ENCODE assay signal across 10 cellular contexts in genomic region chr2:216372761-216373291, GRCh38. TPM values are rescaled to one million over a fixed set of nuclear protein-coding genes. Genes with fewer than 3 reads are reported as not detected.
DNase-seq lines count a peak whose midpoint lies in the region; ATAC-seq and TF ChIP-seq lines count a peak whose summit lies in the region.
"Had no signal": no experiment of that assay in that cellular context is flagged by ENCODE, and none has a peak within 500 bp of the region (broad histone marks: within the 10 kb centered on the region; RNA-seq: fewer than 3 reads in every experiment).

No MANE protein-coding gene starts in this region.

- H3K27me3 ChIP-seq in PC-3 (ENCODE audit: low read length) (no peaks in the 10 kb centered on the region), endocrine pancreas (ENCODE audit: control insufficient read depth, insufficient read depth, low read length) (no peaks in the 10 kb centered on the region), neural cell (ENCODE audit: insufficient read depth, low read depth, low read length) (no peaks in the 10 kb centered on the region)

- peak; percentile 21 for ATAC-seq in PC-3

- TF ChIP-seq RAD21 in neural cell (conservative IDR thresholded peaks at IDR 0.05): no peak

- TF ChIP-seq CTCF in PC-3 (conservative IDR thresholded peaks at IDR 0.05; ENCODE audit: low read depth, low read length): no peak
- TF ChIP-seq CTCF in neural cell (IDR thresholded peaks at IDR 0.05; ENCODE audit: poor library complexity, severe bottlenecking): no peak

- H3K79me2 ChIP-seq in PC-3 (ENCODE audit: low read length) (no peaks in the 10 kb centered on the region), neural cell (replicated peaks; ENCODE audit: insufficient read depth, low read length) (no peaks in the 10 kb centered on the region)

- intact Hi-C loops in PC-3 (cut with micrococcal nuclease) (loop anchor here (5.0 to 10.0 kb wide), 2 partner anchors 56 to 128 kb away; no protein-coding TSS in a partner anchor), posterior vena cava (cut with DNase I) (no loop called here)

- POLR2A ChIA-PET in PC-3 (lab: Charles Lee; ENCODE audit: unreplicated experiment): interaction anchor here (0.5 kb wide), 1 partner anchor 264 kb away, joined by 4 read pairs; the partner anchor contains the start of gene XRCC5

- H3K4me3 ChIP-seq in PC-3 (ENCODE audit: low read length) (peak overlapping the region; percentile 67), endocrine pancreas (ENCODE audit: control insufficient read depth, insufficient read depth, low read length) (peak overlapping the region; percentile 77), neural cell (ENCODE audit: low read length) (peak overlapping the region; percentile 95)

- H3K36me3 ChIP-seq in ES-I3 (ENCODE audit: insufficient read depth, low read length) (no peaks in the 10 kb centered on the region), PC-3 (ENCODE audit: low read depth, low read length) (no peaks in the 10 kb centered on the region), endocrine pancreas (ENCODE audit: control insufficient read depth, insufficient read depth, low read length) (no peaks in the 10 kb centered on the region), neural cell (ENCODE audit: insufficient read depth, low read length) (no peaks in the 10 kb centered on the region)

- no peaks in the 10 kb centered on the region for H4K20me1 ChIP-seq in PC-3 (ENCODE audit: low read length)
- no peaks in the 10 kb centered on the region for H4K20me1 ChIP-seq in neural cell (ENCODE audit: insufficient read depth)

- H3K27ac ChIP-seq in PC-3 (ENCODE audit: low read length) (peak overlapping the region; percentile 85), neural cell (ENCODE audit: low read length) (peak overlapping the region; percentile 72)

- H3K4me1 ChIP-seq in ES-I3 (ENCODE audit: insufficient read depth, low read length) (peaks cover 6% of the 10 kb centered on the region), PC-3 (ENCODE audit: insufficient read depth, low read length) (peaks cover 25% of the 10 kb centered on the region), endocrine pancreas (ENCODE audit: control insufficient read depth, insufficient read depth, low read length) (peaks cover 2% of the 10 kb centered on the region)

- DNase-seq in PC-3 (peak; percentile 74), NK-92 (lab: John Stamatoyannopoulos, UW; ENCODE audit: unreplicated experiment) (no peak), AML-193 (lab: John Stamatoyannopoulos, UW) (no peak), NCI-H1436 treated with DMSO at 0.1 percent for 48 hours (lab: John Stamatoyannopoulos, UW) (no peak), posterior vena cava (ENCODE audit: low spot score) (no peak)
- DNase-seq: NK-92 treated with Interleukin-12 subunit alpha and Interleukin-12 subunit beta, amount 100 ng/mL, for 24 hours had no signal

- H3K4me2 ChIP-seq in PC-3 (ENCODE audit: low read length) (peak overlapping the region; percentile 90), neural cell (ENCODE audit: low read length) (peak overlapping the region; percentile 84)

- H3K9me3 ChIP-seq in ES-I3 (ENCODE audit: control insufficient read depth, insufficient read depth, low read length) (no peaks in the 10 kb centered on the region), PC-3 (ENCODE audit: low read length) (no peaks in the 10 kb centered on the region), endocrine pancreas (ENCODE audit: control insufficient read depth, low read length) (no peaks in the 10 kb centered on the region), neural cell (ENCODE audit: low read length) (no peaks in the 10 kb centered on the region)

- H3F3A ChIP-seq in PC-3 (ENCODE audit: low read length, unreplicated experiment) (peaks cover 5% of the 10 kb centered on the region), neural cell (ENCODE audit: insufficient read depth, low read length, poor library complexity, severe bottlenecking) (peaks cover 4% of the 10 kb centered on the region)

- CTCF ChIA-PET in PC-3 (lab: Charles Lee): no interaction called here

- TF ChIP-seq EP300 in neural cell (conservative IDR thresholded peaks at IDR 0.05; ENCODE audit: poor library complexity, severe bottlenecking): no peak

- BruUV-seq in PC-3 (replicated peaks; lab: Mats Ljungman, UMichigan): no TSS peak

- H3K9me2 ChIP-seq in PC-3 (replicated peaks; ENCODE audit: low read length) (no peaks in the 10 kb centered on the region), neural cell (ENCODE audit: insufficient read depth, low read length) (no peaks in the 10 kb centered on the region)

- no peak overlapping the region for H2AFZ ChIP-seq in PC-3 (ENCODE audit: low read length)
- H2AFZ ChIP-seq in neural cell (ENCODE audit: low read depth, low read length): peak overlapping the region; percentile 96

- peak overlapping the region; percentile 79; the same call in 1 of the 2 replicates for H3K9ac ChIP-seq in ES-I3 (ENCODE audit: low read depth, low read length)
- H3K9ac ChIP-seq in PC-3 (ENCODE audit: low read length): no peak overlapping the region
- H3K9ac ChIP-seq in endocrine pancreas (ENCODE audit: control insufficient read depth, insufficient read depth, low read length): peak overlapping the region; percentile 33
- H3K9ac ChIP-seq in neural cell (ENCODE audit: low read length): peak overlapping the region; percentile 85

TF ChIP-seq in neural cell, 6 proteins besides CTCF, POLR2A, EP300 and RAD21:
- TF ChIP-seq TAF1 (IDR thresholded peaks at IDR 0.05; ENCODE audit: low read depth): no peak
- TF ChIP-seq MXI1 (conservative IDR thresholded peaks at IDR 0.05; ENCODE audit: poor library complexity, severe bottlenecking): no peak
- no peak for TF ChIP-seq EZH2 (IDR thresholded peaks at IDR 0.05; ENCODE audit: borderline replicate concordance, insufficient read depth, low read length, poor library complexity, severe bottlenecking)
- TF ChIP-seq POLR2AphosphoS5 (IDR thresholded peaks at IDR 0.05): no peak
- no peak for TF ChIP-seq SMC3 (conservative IDR thresholded peaks at IDR 0.05; ENCODE audit: poor library complexity)
- TF ChIP-seq REST (IDR thresholded peaks at IDR 0.05; ENCODE audit: borderline replicate concordance): no peak

RNA-seq across cellular contexts. Expression of gene MARCHF4, which starts 0.5 kb away (rescaled TPM):
- 1.9 and 3.7 TPM in 2 replicates for total RNA-seq in PC-3 (2014; rRNA removed)
- 10.1 and 13.0 TPM in 2 replicates for polyA plus RNA-seq in neural cell
- polyA minus RNA-seq in neural cell: 16.3 and 19.0 TPM in 2 replicates
- not detected for total RNA-seq in posterior vena cava
- total RNA-seq: activated CD4-positive, alpha-beta memory T cell treated with anti-CD3 and anti-CD28 coated beads, Interleukin-2, amount 10 ng/mL, durations not matched to agents 7 days and 5 days had no signal

RNA-seq across cellular contexts. Expression of gene SMARCAL1, which starts 39.5 kb away (rescaled TPM):
- total RNA-seq in PC-3 (2014; rRNA removed): 8.3 and 17.2 TPM in 2 replicates
- 7.5 and 14.7 TPM in 2 replicates for polyA plus RNA-seq in neural cell
- 24.3 and 27.1 TPM in 2 replicates for polyA minus RNA-seq in neural cell
- total RNA-seq in posterior vena cava: 10 to 100 TPM; 13.6 to 14.5 TPM
